In the genomic region with DNA sequence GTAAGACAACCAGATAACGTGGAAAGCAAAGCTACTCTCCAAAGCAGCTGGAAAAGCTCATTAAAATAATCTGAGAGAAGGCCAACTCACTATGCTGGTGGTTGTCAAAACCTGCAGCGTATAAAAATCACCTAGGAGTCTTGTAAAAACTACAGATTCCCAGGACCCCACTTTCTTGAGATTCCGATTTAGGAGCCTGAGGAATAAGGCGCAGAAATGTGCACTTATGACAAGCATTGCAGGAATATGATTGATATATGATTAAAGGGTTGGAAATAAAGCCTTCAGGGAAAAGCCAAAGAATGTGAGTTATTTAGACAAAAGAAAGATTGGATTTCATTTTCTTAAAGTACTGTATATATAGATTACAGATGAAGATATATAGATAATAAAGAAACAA, we compare ENCODE assay signal across 37 cellular contexts.
"Had no signal": no experiment of that assay in that cellular context is flagged by ENCODE, and none has a peak within 500 bp of the region (broad histone marks: within the 10 kb centered on the region; RNA-seq: fewer than 3 reads in every experiment).

No MANE protein-coding gene starts in this region.

- H3K4me3 Mint-ChIP-seq: activated naive CD4-positive, alpha-beta T cell treated with anti-CD3 and anti-CD28 coated beads for 36 hours; activated naive CD4-positive, alpha-beta T cell treated with anti-CD3 and anti-CD28 coated beads, Interleukin-2, amount 10 ng/mL, durations not matched to agents 7 days and 5 days; activated naive CD4-positive, alpha-beta T cell treated with anti-CD3 and anti-CD28 coated beads, Interleukin-2, amount 50 U/mL, for 24 hours; activated naive CD8-positive, alpha-beta T cell; activated naive CD8-positive, alpha-beta T cell treated with anti-CD3 and anti-CD28 coated beads for 36 hours; activated naive CD8-positive, alpha-beta T cell treated with anti-CD3 and anti-CD28 coated beads, Interleukin-2, amount 10 ng/mL, durations not matched to agents 7 days and 5 days; activated naive CD8-positive, alpha-beta T cell treated with anti-CD3 and anti-CD28 coated beads, Interleukin-2, amount 50 U/mL, for 24 hours; activated T-cell treated with anti-CD3 and anti-CD28 coated beads, Interleukin-2, amount 50 U/mL, for 24 hours; activated T-cell treated with anti-CD3 and anti-CD28 coated beads, Interleukin-2, amount 50 U/mL, for 4 hours; activated T-cell treated with anti-CD3 and anti-CD28 coated beads, Interleukin-2, amount 50 U/mL, for 72 hours; activated T-helper 1 cell treated with anti-CD3 and anti-CD28 coated beads, Interleukin-12 subunit alpha, Interleukin-12 subunit beta, Interleukin-2, Interleukin-4 antibody, amounts not matched to agents 30 ng/mL and 10 ng/mL and 1 ng/mL, durations not matched to agents 14 hours and 24 hours and 36 hours; activated T-helper 17 cell treated with anti-CD3 and anti-CD28 coated beads, Interleukin-2, amount 50 U/mL, for 72 hours; brain; central memory CD8-positive, alpha-beta T cell had no signal

- H3K27me3 Mint-ChIP-seq: activated naive CD4-positive, alpha-beta T cell treated with anti-CD3 and anti-CD28 coated beads, Interleukin-2, amount 10 ng/mL, durations not matched to agents 7 days and 5 days; activated naive CD4-positive, alpha-beta T cell treated with anti-CD3 and anti-CD28 coated beads, Interleukin-2, amount 50 U/mL, for 24 hours; activated naive CD8-positive, alpha-beta T cell; activated naive CD8-positive, alpha-beta T cell treated with anti-CD3 and anti-CD28 coated beads for 36 hours; activated naive CD8-positive, alpha-beta T cell treated with anti-CD3 and anti-CD28 coated beads, Interleukin-2, amount 10 ng/mL, durations not matched to agents 7 days and 5 days; activated naive CD8-positive, alpha-beta T cell treated with anti-CD3 and anti-CD28 coated beads, Interleukin-2, amount 50 U/mL, for 24 hours; activated T-cell treated with anti-CD3 and anti-CD28 coated beads, Interleukin-2, amount 50 U/mL, for 24 hours; activated T-helper 17 cell treated with anti-CD3 and anti-CD28 coated beads, Interleukin-2, amount 50 U/mL, for 72 hours; brain; central memory CD8-positive, alpha-beta T cell had no signal

- H3K4me1 ChIP-seq: adrenal gland, ascending aorta, body of pancreas, breast epithelium had no signal

- DNase-seq: activated effector memory CD4-positive, alpha-beta T cell treated with anti-CD3 and anti-CD28 coated beads, Interleukin-2, amount 50 U/mL, for 16 hours; activated effector memory CD4-positive, alpha-beta T cell treated with Interleukin-2 at 50 U/mL for 16 hours; activated gamma-delta T cell; activated gamma-delta T cell treated with Interleukin-2 at 50 U/mL for 16 hours; activated naive CD4-positive, alpha-beta T cell; activated naive CD4-positive, alpha-beta T cell treated with anti-CD3 and anti-CD28 coated beads for 36 hours; activated naive CD4-positive, alpha-beta T cell treated with anti-CD3 and anti-CD28 coated beads, Interleukin-2, amount 10 ng/mL, durations not matched to agents 7 days and 5 days; activated naive CD4-positive, alpha-beta T cell treated with Interleukin-2 at 50 U/mL for 16 hours; activated naive CD8-positive, alpha-beta T cell treated with anti-CD3 and anti-CD28 coated beads for 36 hours; activated naive CD8-positive, alpha-beta T cell treated with anti-CD3 and anti-CD28 coated beads, Interleukin-2, amount 10 ng/mL, durations not matched to agents 7 days and 5 days; activated naive CD8-positive, alpha-beta T cell treated with anti-CD3 and anti-CD28 coated beads, Interleukin-2, amount 50 U/mL, for 24 hours; activated T-cell treated with anti-CD3 and anti-CD28 coated beads, Interleukin-2, amount 50 U/mL, for 1 hour; activated T-cell treated with anti-CD3 and anti-CD28 coated beads, Interleukin-2, amount 50 U/mL, for 24 hours; activated T-cell treated with anti-CD3 and anti-CD28 coated beads, Interleukin-2, amount 50 U/mL, for 4 hours; activated T-cell treated with anti-CD3 and anti-CD28 coated beads, Interleukin-2, amount 50 U/mL, for 48 hours; activated T-cell treated with anti-CD3 and anti-CD28 coated beads, Interleukin-2, amount 50 U/mL, for 72 hours; adrenal gland; amniotic stem cell; amygdala; anterior cingulate cortex; aorta; body of pancreas; brain microvascular endothelial cell; caudate nucleus; central memory CD4-positive, alpha-beta T cell; cerebellar nuclear complex had no signal

- H3K9me3 ChIP-seq: adrenal gland, ascending aorta, body of pancreas, breast epithelium had no signal

- H3K27ac ChIP-seq: adrenal gland, ascending aorta, body of pancreas, brain microvascular endothelial cell, breast epithelium, cardiac muscle cell had no signal

- H3K9me3 Mint-ChIP-seq: activated naive CD4-positive, alpha-beta T cell treated with anti-CD3 and anti-CD28 coated beads for 36 hours; activated naive CD4-positive, alpha-beta T cell treated with anti-CD3 and anti-CD28 coated beads, Interleukin-2, amount 10 ng/mL, durations not matched to agents 7 days and 5 days; activated naive CD4-positive, alpha-beta T cell treated with anti-CD3 and anti-CD28 coated beads, Interleukin-2, amount 50 U/mL, for 24 hours; activated T-cell treated with anti-CD3 and anti-CD28 coated beads, Interleukin-2, amount 50 U/mL, for 4 hours; activated T-helper 17 cell treated with anti-CD3 and anti-CD28 coated beads, Interleukin-2, amount 50 U/mL, for 72 hours; activated T-helper 2 cell treated with anti-CD3 and anti-CD28 coated beads, Interferon-gamma antibody, Interleukin-2, Interleukin-4, amounts not matched to agents 10 μg/mL and 5 μg/mL and 100 μg/mL, durations not matched to agents 14 hours and 24 hours and 36 hours; brain; central memory CD8-positive, alpha-beta T cell had no signal

- H3K36me3 ChIP-seq: adrenal gland, ascending aorta, brain microvascular endothelial cell, breast epithelium, cardiac muscle cell had no signal

- H3K27ac Mint-ChIP-seq: activated naive CD4-positive, alpha-beta T cell treated with anti-CD3 and anti-CD28 coated beads for 36 hours; activated naive CD4-positive, alpha-beta T cell treated with anti-CD3 and anti-CD28 coated beads, Interleukin-2, amount 10 ng/mL, durations not matched to agents 7 days and 5 days; activated naive CD4-positive, alpha-beta T cell treated with anti-CD3 and anti-CD28 coated beads, Interleukin-2, amount 50 U/mL, for 24 hours; activated naive CD4-positive, alpha-beta T cell treated with anti-CD3 and anti-CD28 coated beads, Interleukin-2, amount 50 U/mL, for 72 hours; activated naive CD8-positive, alpha-beta T cell; activated naive CD8-positive, alpha-beta T cell treated with anti-CD3 and anti-CD28 coated beads for 36 hours; activated naive CD8-positive, alpha-beta T cell treated with anti-CD3 and anti-CD28 coated beads, Interleukin-2, amount 10 ng/mL, durations not matched to agents 7 days and 5 days; activated naive CD8-positive, alpha-beta T cell treated with anti-CD3 and anti-CD28 coated beads, Interleukin-2, amount 50 U/mL, for 24 hours; activated T-cell treated with anti-CD3 and anti-CD28 coated beads, Interleukin-2, amount 50 U/mL, for 24 hours; activated T-cell treated with anti-CD3 and anti-CD28 coated beads, Interleukin-2, amount 50 U/mL, for 72 hours; activated T-helper 1 cell treated with anti-CD3 and anti-CD28 coated beads, Interleukin-12 subunit alpha, Interleukin-12 subunit beta, Interleukin-2, Interleukin-4 antibody, amounts not matched to agents 30 ng/mL and 10 ng/mL and 1 ng/mL, durations not matched to agents 14 hours and 24 hours and 36 hours; activated T-helper 17 cell treated with anti-CD3 and anti-CD28 coated beads, Interleukin-2, amount 50 U/mL, for 72 hours; activated T-helper 2 cell treated with anti-CD3 and anti-CD28 coated beads, Interferon-gamma antibody, Interleukin-2, Interleukin-4, amounts not matched to agents 10 μg/mL and 5 μg/mL and 100 μg/mL, durations not matched to agents 14 hours and 24 hours and 36 hours; brain had no signal

- H3K4me3 ChIP-seq: adrenal gland, ascending aorta, body of pancreas, breast epithelium, cardiac muscle cell had no signal

- H3K27me3 ChIP-seq: adrenal gland, ascending aorta, body of pancreas, brain microvascular endothelial cell, breast epithelium, cardiac muscle cell had no signal

- H3K36me3 Mint-ChIP-seq: activated naive CD4-positive, alpha-beta T cell treated with anti-CD3 and anti-CD28 coated beads, Interleukin-2, amount 10 ng/mL, durations not matched to agents 7 days and 5 days; activated naive CD4-positive, alpha-beta T cell treated with anti-CD3 and anti-CD28 coated beads, Interleukin-2, amount 50 U/mL, for 24 hours; activated naive CD8-positive, alpha-beta T cell; activated naive CD8-positive, alpha-beta T cell treated with anti-CD3 and anti-CD28 coated beads for 36 hours; brain had no signal
